8 cellular contexts compared by ENCODE assay signal in the genomic region with DNA sequence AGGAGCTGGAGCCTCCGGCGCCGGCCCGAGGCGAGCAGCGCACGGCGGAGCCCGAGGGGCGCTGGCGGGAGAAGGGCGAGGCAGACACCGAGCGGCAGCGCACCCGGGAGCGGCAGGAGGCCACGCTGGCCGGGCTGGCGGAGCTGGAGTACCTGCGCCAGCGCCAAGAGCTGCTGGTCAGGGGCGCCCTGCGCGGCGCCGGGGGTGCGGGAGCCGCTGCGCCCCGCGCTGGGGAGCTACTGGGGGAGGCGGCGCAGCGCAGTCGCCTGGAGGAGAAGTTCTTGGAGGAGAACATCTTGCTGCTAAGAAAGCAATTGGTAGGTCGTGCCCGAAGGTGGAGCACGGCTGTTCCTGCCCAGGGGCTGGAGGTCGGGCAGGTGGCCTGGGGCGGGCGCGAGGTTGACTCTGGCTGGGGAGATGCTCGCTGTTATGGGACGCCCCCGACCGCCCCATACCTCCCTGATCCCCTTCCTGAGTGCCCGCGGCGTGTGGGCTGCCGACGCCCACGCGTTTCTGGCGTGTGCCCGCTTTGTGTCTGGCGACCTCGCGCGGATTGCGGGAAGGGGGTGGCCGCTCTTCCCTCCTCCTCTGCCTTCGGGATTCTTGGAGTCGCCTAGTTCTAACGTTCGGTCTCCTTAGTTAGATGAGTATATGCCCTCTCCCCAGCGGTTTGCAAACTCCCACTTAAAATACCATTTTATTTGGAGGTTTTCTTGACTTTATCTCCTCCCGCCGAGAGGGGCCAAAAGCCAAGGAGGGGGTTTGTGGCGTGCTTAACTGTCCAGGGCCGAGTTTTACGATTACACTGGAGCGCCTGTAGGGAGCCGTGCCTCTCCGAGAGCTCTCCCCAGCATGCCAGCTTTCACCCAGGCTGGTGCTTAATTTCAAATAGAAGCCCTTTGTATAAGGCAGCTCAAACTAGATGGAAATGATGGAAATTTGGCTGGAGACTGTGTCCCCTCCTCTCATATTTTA. TPM values are rescaled to one million over a fixed set of nuclear protein-coding genes. Genes with fewer than 3 reads are reported as not detected.
DNase-seq lines count a peak whose midpoint lies in the region; ATAC-seq and TF ChIP-seq lines count a peak whose summit lies in the region.

No MANE protein-coding gene starts in this region.

- H3K79me1 ChIP-seq in trophoblast cell (ENCODE audit: low read length), result peaks cover 31% of the 10 kb centered on the region

- TF ChIP-seq CTCF in LNCaP clone FGC (IDR thresholded peaks at IDR 0.05; ENCODE audit: control insufficient read depth, extremely low read depth, insufficient read depth), result no peak
- no peak for TF ChIP-seq CTCF in heart right ventricle (IDR thresholded peaks at IDR 0.05)

- H3K27me3 ChIP-seq in heart right ventricle, result peaks cover 0 to 36% (median 0%) of the 10 kb centered on the region in 7 donors
- no peaks in the 10 kb centered on the region for H3K27me3 ChIP-seq in trophoblast cell (ENCODE audit: insufficient read depth, low read length)

- H3K27ac ChIP-seq in heart right ventricle (peak overlapping the region; percentile 71 to 93 (median 84)), trophoblast cell (ENCODE audit: low read depth, low read length) (peak overlapping the region; percentile 99)

- H3K4me2 ChIP-seq in trophoblast cell (ENCODE audit: low read length), result peak overlapping the region; percentile 80

- peaks cover 17% of the 10 kb centered on the region for H3K79me2 ChIP-seq in trophoblast cell (ENCODE audit: control insufficient read depth, insufficient read depth, low read length, poor library complexity)

- H2BK12ac ChIP-seq in trophoblast cell (ENCODE audit: low read length), result peak overlapping the region; percentile 76

- H3K4ac ChIP-seq in trophoblast cell (ENCODE audit: low read depth, low read length), result peak overlapping the region; percentile 95

- ATAC-seq in GM21786 (IDR thresholded peaks at IDR 0.05; ENCODE audit: unreplicated experiment) (peak; percentile 7), heart right ventricle (peak; percentile 8 to 62 (median 25))

- 1% methylated on average over 75 of the region's 75 CpGs for WGBS in heart right ventricle, 2 donors
- no CpG with 5 or more reads among the region's 75 CpGs for WGBS in trophoblast cell (ENCODE audit: extremely low coverage, insufficient coverage, insufficient read length)

- peak overlapping the region; percentile 98 for H3K18ac ChIP-seq in trophoblast cell (ENCODE audit: low read length)

- peak overlapping the region; percentile 99 for H3K14ac ChIP-seq in trophoblast cell (ENCODE audit: low read length)

- H3K4me1 ChIP-seq in heart right ventricle (peaks cover 0 to 46% (median 23%) of the 10 kb centered on the region in 9 donors), trophoblast cell (ENCODE audit: control insufficient read depth in 1 of 2, insufficient read depth in 2 of 2, low read length in 2 of 2) (peaks cover 9 to 11% of the 10 kb centered on the region in 2 experiments)

- H4K12ac ChIP-seq in trophoblast cell (ENCODE audit: low read depth, low read length), result peak overlapping the region; percentile 45

- peak overlapping the region; percentile 82 for H2BK120ac ChIP-seq in trophoblast cell (ENCODE audit: insufficient read depth, low read length, poor library complexity)

- peak overlapping the region; percentile 95 for H4K91ac ChIP-seq in trophoblast cell (ENCODE audit: low read depth, low read length)

- peaks cover 0 to 24% (median 0%) of the 10 kb centered on the region in 9 donors for H3K36me3 ChIP-seq in heart right ventricle
- peaks cover 9 to 20% of the 10 kb centered on the region in 2 experiments for H3K36me3 ChIP-seq in trophoblast cell (ENCODE audit: control insufficient read depth in 1 of 2, insufficient read depth in 2 of 2, low read length in 2 of 2)

- no peaks in the 10 kb centered on the region for H3K9me3 ChIP-seq in heart right ventricle
- H3K9me3 ChIP-seq in trophoblast cell (ENCODE audit: insufficient read depth, low read depth, low read length), result no peaks in the 10 kb centered on the region

- intact Hi-C loops in heart right ventricle (cut with DNase I), result loop anchor here in 8 of 10 donors (2.0 to 10.0 kb wide), 7 partner anchors 72 to 416 kb away; no protein-coding TSS in a partner anchor

- H2BK5ac ChIP-seq in trophoblast cell (ENCODE audit: low read depth, low read length, poor library complexity), result peak overlapping the region; percentile 85

- peak overlapping the region; percentile 61 for H2AFZ ChIP-seq in trophoblast cell (ENCODE audit: insufficient read depth, low read length, poor library complexity)

- peak overlapping the region; percentile 21 for H2AK5ac ChIP-seq in trophoblast cell (ENCODE audit: low read length)

- H3K4me3 ChIP-seq in LNCaP clone FGC (ENCODE audit: low read depth, low read length) (peak overlapping the region; percentile 32), heart right ventricle (peak overlapping the region; percentile 49 to 81 (median 70)), trophoblast cell (ENCODE audit: low read depth, low read length) (peak overlapping the region; percentile 98)

- DNase-seq in NCI-H1105 treated with DMSO at 0.1 percent for 48 hours (lab: John Stamatoyannopoulos, UW), result peak; percentile 45
- DNase-seq in NCI-H1105 (lab: John Stamatoyannopoulos, UW), result no peak
- DNase-seq in LNCaP clone FGC (ENCODE audit: low read depth), result no peak
- DNase-seq in activated naive CD4-positive, alpha-beta T cell treated with Interleukin-2 at 50 U/mL for 16 hours, result peak; percentile 4
- DNase-seq in heart right ventricle, result peak; percentile 8 to 24
- DNase-seq in trophoblast cell, result peak in 1 of 2 donors; percentile 32
- DNase-seq in HuH-7.5 (ENCODE audit: low spot score), result no peak

- no peak overlapping the region for H3K23ac ChIP-seq in trophoblast cell (ENCODE audit: low read length)

- H3K9ac ChIP-seq in trophoblast cell (ENCODE audit: low read length), result peak overlapping the region; percentile 100

- peak overlapping the region; percentile 75 for H4K8ac ChIP-seq in trophoblast cell (ENCODE audit: low read depth, low read length)

RNA-seq across cellular contexts. Expression of gene DACT1, which starts 0.8 kb away (rescaled TPM):
- total RNA-seq in heart right ventricle, result 1 to 10 TPM; 1.3 to 5.5 (median 3.1) TPM
- 1 to 10 TPM; 1.1 to 1.7 TPM for polyA plus RNA-seq in heart right ventricle
- polyA plus RNA-seq in trophoblast cell (2013), result 75.1 and 80.9 TPM in 2 replicates

Comparison
In these comparisons a context has a peak if more than half of its experiments do, and no peak if none do; other contexts are left out.
1. DNase-seq: peak in NCI-H1105 treated with DMSO at 0.1 percent for 48 hours (single experiment), activated naive CD4-positive, alpha-beta T cell treated with Interleukin-2 at 50 U/mL for 16 hours (single experiment) and heart right ventricle (2 of 2); none in NCI-H1105 (single experiment), LNCaP clone FGC (single experiment) and HuH-7.5 (single experiment).
2. H3K4me3 ChIP-seq: peak in every context shown above with its lines; median percentile 98 in trophoblast cell; 70 in heart right ventricle; 32 in LNCaP clone FGC.